ENCODE assay signal across 2 cellular contexts in genomic region chrX:6852869-6853268, GRCh38.
TF ChIP-seq lines count a peak whose summit lies in the region.

No MANE protein-coding gene starts in this region.

TF ChIP-seq in H1, 55 proteins besides CTCF, POLR2A, EP300 and RAD21:
- TF ChIP-seq YY1 (IDR thresholded peaks at IDR 0.05; ENCODE audit: low read depth, low read length) = no peak
- TF ChIP-seq SRF (IDR thresholded peaks at IDR 0.05; ENCODE audit: low read depth, low read length) = no peak
- TF ChIP-seq HDAC2 (IDR thresholded peaks at IDR 0.05; ENCODE audit: borderline replicate concordance in 1 of 2, low read depth in 2 of 2, low read length in 2 of 2) = no peak
- TF ChIP-seq SP4 (IDR thresholded peaks at IDR 0.05; ENCODE audit: low read length) = no peak
- TF ChIP-seq JUN (IDR thresholded peaks at IDR 0.05; ENCODE audit: low read depth, low read length) = no peak
- TF ChIP-seq RXRA (IDR thresholded peaks at IDR 0.05; ENCODE audit: insufficient read depth, low read depth, low read length) = no peak

TF ChIP-seq in HEK293T, 16 proteins besides CTCF, POLR2A, EP300 and RAD21:
- TF ChIP-seq TARDBP (IDR thresholded peaks at IDR 0.05) (no peak), ELF4 (IDR thresholded peaks at IDR 0.05) (no peak), LEF1 (IDR thresholded peaks at IDR 0.05; ENCODE audit: borderline replicate concordance) (no peak), ARNT (IDR thresholded peaks at IDR 0.05) (no peak), L3MBTL2 (conservative IDR thresholded peaks at IDR 0.05) (no peak), FOXM1 (IDR thresholded peaks at IDR 0.05; ENCODE audit: borderline replicate concordance) (no peak), NFRKB (IDR thresholded peaks at IDR 0.05) (no peak), SP1 (IDR thresholded peaks at IDR 0.05) (no peak), PKNOX1 (IDR thresholded peaks at IDR 0.05) (no peak), CTBP1 (IDR thresholded peaks at IDR 0.05; ENCODE audit: borderline replicate concordance) (no peak)
